In genomic region chr20:40160151-40160550, GRCh38 we compare ENCODE assay signal across 1 cellular context.
TF ChIP-seq lines count a peak whose summit lies in the region.

No MANE protein-coding gene starts in this region.

TF ChIP-seq in HepG2, 621 proteins besides CTCF, POLR2A, EP300 and RAD21 (continued from another document):
- TF ChIP-seq REPIN1 (CRISPR knock-in tag; IDR thresholded peaks at IDR 0.05; ENCODE audit: borderline replicate concordance, low read depth) (no peak), RNF2 (conservative IDR thresholded peaks at IDR 0.05; ENCODE audit: low read depth) (no peak), EED (CRISPR knock-in tag; IDR thresholded peaks at IDR 0.05) (no peak), THAP8 (CRISPR knock-in tag; IDR thresholded peaks at IDR 0.05; ENCODE audit: borderline replicate concordance) (no peak), U2AF1 (optimal IDR thresholded peaks at IDR 0.05; ENCODE audit: low read depth, low read length) (no peak), DPF2 (CRISPR knock-in tag; IDR thresholded peaks at IDR 0.05; ENCODE audit: borderline replicate concordance, low read depth) (no peak), SMC3 (IDR thresholded peaks at IDR 0.05; ENCODE audit: low read length) (peak; percentile 48; the same call in 1 of the 2 replicates), ZNF703 (CRISPR knock-in tag; IDR thresholded peaks at IDR 0.05; ENCODE audit: borderline replicate concordance) (no peak), CCDC6 (CRISPR knock-in tag; IDR thresholded peaks at IDR 0.05) (no peak)
